Comparison of ENCODE assay signal across 1 cellular context in genomic region chr3:38541800-38542199, GRCh38.
TF ChIP-seq lines count a peak whose summit lies in the region.

No MANE protein-coding gene starts in this region.

TF ChIP-seq in K562, 482 proteins besides CTCF, POLR2A, EP300 and RAD21:
- TF ChIP-seq DLX4 (CRISPR knock-in tag; IDR thresholded peaks at IDR 0.05) (no peak), ZNF551 (CRISPR knock-in tag; IDR thresholded peaks at IDR 0.05) (no peak), ATF7 (IDR thresholded peaks at IDR 0.05) (peak; percentile 28; the same call in 1 of the 2 replicates)
